26 cellular contexts compared by ENCODE assay signal in genomic region chr12:113274848-113275247, GRCh38.
"Had no signal": no experiment of that assay in that cellular context is flagged by ENCODE, and none has a peak within 500 bp of the region (broad histone marks: within the 10 kb centered on the region; RNA-seq: fewer than 3 reads in every experiment).

No MANE protein-coding gene starts in this region.

- H3K4me3 ChIP-seq: left lung, pancreas, prostate gland, stomach, thyroid gland, upper lobe of left lung, vagina had no signal

- H3K27me3 Mint-ChIP-seq: activated CD4-positive, alpha-beta T cell treated with anti-CD3 and anti-CD28 coated beads, Interleukin-2, amount 10 ng/mL, durations not matched to agents 7 days and 5 days; stimulated activated naive B cell treated with anti-CD40 and anti-IgM and Interleukin-4, amounts not matched to agents 10 μg/mL and 1 μg/mL and 100 μg/mL, for 72 hours had no signal

- H3K9me3 Mint-ChIP-seq: activated CD4-positive, alpha-beta T cell treated with anti-CD3 and anti-CD28 coated beads, Interleukin-2, amount 10 ng/mL, durations not matched to agents 7 days and 5 days; activated naive CD4-positive, alpha-beta T cell treated with anti-CD3 and anti-CD28 coated beads for 36 hours; activated T-helper 1 cell treated with anti-CD3 and anti-CD28 coated beads, Interleukin-12 subunit alpha, Interleukin-12 subunit beta, Interleukin-2, Interleukin-4 antibody, amounts not matched to agents 30 ng/mL and 10 ng/mL and 1 ng/mL, durations not matched to agents 14 hours and 24 hours and 36 hours; nephron progenitor cell; stimulated activated naive B cell treated with anti-CD40 and anti-IgM and Interleukin-4, amounts not matched to agents 10 μg/mL and 1 μg/mL and 100 μg/mL, for 72 hours had no signal

- H3K27ac Mint-ChIP-seq: activated CD4-positive, alpha-beta T cell treated with anti-CD3 and anti-CD28 coated beads, Interleukin-2, amount 10 ng/mL, durations not matched to agents 7 days and 5 days; activated naive CD4-positive, alpha-beta T cell treated with anti-CD3 and anti-CD28 coated beads for 36 hours; activated T-helper 1 cell treated with anti-CD3 and anti-CD28 coated beads, Interleukin-12 subunit alpha, Interleukin-12 subunit beta, Interleukin-2, Interleukin-4 antibody, amounts not matched to agents 30 ng/mL and 10 ng/mL and 1 ng/mL, durations not matched to agents 14 hours and 24 hours and 36 hours; nephron progenitor cell; stimulated activated naive B cell treated with anti-CD40 and anti-IgM and Interleukin-4, amounts not matched to agents 10 μg/mL and 1 μg/mL and 100 μg/mL, for 72 hours had no signal

- H3K27me3 ChIP-seq: brain microvascular endothelial cell, left lung, pancreas, stomach, thyroid gland, upper lobe of left lung, vagina had no signal

- H3K4me1 ChIP-seq: prostate gland had no signal

- H3K27ac ChIP-seq: brain microvascular endothelial cell, left lung, pancreas, prostate gland, stomach, thyroid gland, upper lobe of left lung, vagina, VCaP had no signal

- H3K9me3 ChIP-seq: left lung, pancreas, prostate gland, stomach, thyroid gland, upper lobe of left lung, vagina had no signal

- ATAC-seq: activated CD4-positive, CD25-positive, alpha-beta regulatory T cell treated with anti-CD3 and anti-CD28 coated beads, Interleukin-2, amount 50 U/mL, for 24 hours; esophagus mucosa; left lung; pancreas; stimulated activated naive B cell treated with anti-CD40 and anti-IgM and Interleukin-4, amounts not matched to agents 10 μg/mL and 1 μg/mL and 100 μg/mL, for 72 hours had no signal

- DNase-seq: activated CD4-positive, alpha-beta T cell treated with anti-CD3 and anti-CD28 coated beads, Interleukin-2, amount 10 ng/mL, durations not matched to agents 7 days and 5 days; activated effector memory CD4-positive, alpha-beta T cell treated with anti-CD3 and anti-CD28 coated beads, Interleukin-2, amount 50 U/mL, for 16 hours; activated naive CD4-positive, alpha-beta T cell treated with anti-CD3 and anti-CD28 coated beads for 36 hours; amniotic stem cell; brain microvascular endothelial cell; caudate nucleus; foreskin fibroblast; kidney glomerular epithelial cell; nephron progenitor cell; nucleus accumbens; pancreas; retina; stimulated activated CD4-positive, alpha-beta T cell treated with anti-CD3 and anti-CD28 coated beads, Interleukin-15, amount 100 ng/mL, for 24 hours; stimulated activated CD4-positive, alpha-beta T cell treated with anti-CD3 and anti-CD28 coated beads, Interleukin-2, amount 100 ng/mL, for 24 hours; stimulated activated naive B cell treated with anti-CD40 and anti-IgM and Interleukin-4, amounts not matched to agents 10 μg/mL and 1 μg/mL and 100 μg/mL, for 72 hours; stomach; T-helper 9 cell; thyroid gland; upper lobe of left lung had no signal

- H3K4me3 Mint-ChIP-seq: activated CD4-positive, alpha-beta T cell treated with anti-CD3 and anti-CD28 coated beads, Interleukin-2, amount 10 ng/mL, durations not matched to agents 7 days and 5 days; activated naive CD4-positive, alpha-beta T cell treated with anti-CD3 and anti-CD28 coated beads for 36 hours; activated T-helper 1 cell treated with anti-CD3 and anti-CD28 coated beads, Interleukin-12 subunit alpha, Interleukin-12 subunit beta, Interleukin-2, Interleukin-4 antibody, amounts not matched to agents 30 ng/mL and 10 ng/mL and 1 ng/mL, durations not matched to agents 14 hours and 24 hours and 36 hours; nephron progenitor cell; stimulated activated naive B cell treated with anti-CD40 and anti-IgM and Interleukin-4, amounts not matched to agents 10 μg/mL and 1 μg/mL and 100 μg/mL, for 72 hours had no signal
